In genomic region chr4:48571471-48571870, GRCh38 we compare ENCODE assay signal across 22 cellular contexts.
DNase-seq lines count a peak whose midpoint lies in the region; ATAC-seq, FAIRE-seq and TF ChIP-seq lines count a peak whose summit lies in the region.
"Had no signal": no experiment of that assay in that cellular context is flagged by ENCODE, and none has a peak within 500 bp of the region (broad histone marks: within the 10 kb centered on the region; RNA-seq: fewer than 3 reads in every experiment).

No MANE protein-coding gene starts in this region.

- no peaks in the 10 kb centered on the region for H3K9me3 Mint-ChIP-seq in activated T-cell treated with anti-CD3 and anti-CD28 coated beads, Interleukin-2, amount 50 U/mL, for 24 hours
- H3K9me3 Mint-ChIP-seq: CD4-positive, alpha-beta T cell; H9 had no signal

- no peak for DNase-seq in activated T-cell treated with anti-CD3 and anti-CD28 coated beads, Interleukin-2, amount 50 U/mL, for 24 hours
- no peak for DNase-seq in activated T-cell treated with anti-CD3 and anti-CD28 coated beads, Interleukin-2, amount 50 U/mL, for 48 hours
- DNase-seq in epithelial cell of prostate (ENCODE audit: low read depth, low spot score), result no peak
- no peak for DNase-seq in small intestine
- DNase-seq in Ammon's horn (ENCODE audit: low spot score), result no peak
- DNase-seq: BE2C; CD4-positive, alpha-beta T cell; DMS153; DMS79; GDM1; H9 had no signal

- ATAC-seq in SK-N-SH treated with all-trans-retinoic acid at 6 μM for 48 hours (no peak), GM21447 (IDR thresholded peaks at IDR 0.05; ENCODE audit: unreplicated experiment) (no peak), HG02840 (IDR thresholded peaks at IDR 0.05; ENCODE audit: low FRiP score, unreplicated experiment) (no peak)
- ATAC-seq: A549, K562 had no signal

- peak overlapping the region; percentile 1 for H3K27ac Mint-ChIP-seq in activated T-cell treated with anti-CD3 and anti-CD28 coated beads, Interleukin-2, amount 50 U/mL, for 24 hours
- H3K27ac Mint-ChIP-seq: CD4-positive, alpha-beta T cell; H9 had no signal

- no peaks in the 10 kb centered on the region for H3K4me1 ChIP-seq in small intestine (ENCODE audit: control insufficient read depth in 2 of 2, insufficient read depth in 1 of 2, low read depth in 1 of 2, low read length in 1 of 2)
- H3K4me1 ChIP-seq: A549, BE2C had no signal

- H3K27me3 ChIP-seq in small intestine (ENCODE audit: control insufficient read depth in 2 of 2, insufficient read depth in 2 of 2, low read length in 2 of 2), result no peaks in the 10 kb centered on the region
- H3K27me3 ChIP-seq: BE2C had no signal

- no peak overlapping the region for H3K4me3 ChIP-seq in small intestine (ENCODE audit: low read depth in 1 of 2, low read length in 2 of 2)
- H3K4me3 ChIP-seq: A549, K562 had no signal

- 71 to 80% (median 72%) methylated on average over 1 of the region's 1 CpG for WGBS in small intestine, 3 donors

- H3K36me3 Mint-ChIP-seq in activated T-cell treated with anti-CD3 and anti-CD28 coated beads, Interleukin-2, amount 50 U/mL, for 24 hours (ENCODE audit: low read depth), result peaks cover 78% of the 10 kb centered on the region

- peak overlapping the region; percentile 3 for H3K27ac ChIP-seq in epithelial cell of prostate
- H3K27ac ChIP-seq in small intestine (ENCODE audit: low read depth in 1 of 2, low read length in 1 of 2), result no peak overlapping the region
- H3K27ac ChIP-seq: 22Rv1, A549, C4-2B, HL-60 had no signal

- H3K4me1 Mint-ChIP-seq in activated T-cell treated with anti-CD3 and anti-CD28 coated beads, Interleukin-2, amount 50 U/mL, for 24 hours (ENCODE audit: low read depth), result no peaks in the 10 kb centered on the region
- H3K4me1 Mint-ChIP-seq: H9 had no signal

- FAIRE-seq in small intestine (lab: Jason Lieb, UNC), result peak; percentile 15
- FAIRE-seq: A549, GM12892, GM18507, H1 had no signal

- no peaks in the 10 kb centered on the region for H3K27me3 Mint-ChIP-seq in activated T-cell treated with anti-CD3 and anti-CD28 coated beads, Interleukin-2, amount 50 U/mL, for 24 hours
- H3K27me3 Mint-ChIP-seq: CD4-positive, alpha-beta T cell had no signal

- H3K36me3 ChIP-seq in small intestine (ENCODE audit: control insufficient read depth in 2 of 2, insufficient read depth in 2 of 2, low read length in 2 of 2), result peaks cover 9 to 20% of the 10 kb centered on the region in 2 donors

- no peak overlapping the region for H3K4me3 Mint-ChIP-seq in activated T-cell treated with anti-CD3 and anti-CD28 coated beads, Interleukin-2, amount 50 U/mL, for 24 hours
- H3K4me3 Mint-ChIP-seq: CD4-positive, alpha-beta T cell; H9 had no signal

- no peaks in the 10 kb centered on the region for H3K9me3 ChIP-seq in small intestine (ENCODE audit: control insufficient read depth, low read depth)
- H3K9me3 ChIP-seq: A549, BE2C had no signal

TF ChIP-seq in SK-N-SH treated with all-trans-retinoic acid at 6 μM for 48 hours, 23 proteins besides CTCF, POLR2A, EP300 and RAD21 (continues in another document):
- TF ChIP-seq OSR1 (CRISPR knock-in tag; IDR thresholded peaks at IDR 0.05) (no peak), ESRRG (CRISPR knock-in tag; IDR thresholded peaks at IDR 0.05) (no peak), GLIS3 (CRISPR knock-in tag; IDR thresholded peaks at IDR 0.05) (no peak), ZC3H10 (CRISPR knock-in tag; IDR thresholded peaks at IDR 0.05) (no peak), PPARA (CRISPR knock-in tag; IDR thresholded peaks at IDR 0.05; ENCODE audit: borderline replicate concordance) (0 out of 2 replicates have a peak, but pooled peaks have one; percentile 34), BACH2 (CRISPR knock-in tag; IDR thresholded peaks at IDR 0.05; ENCODE audit: borderline replicate concordance) (no peak), CSDC2 (CRISPR knock-in tag; IDR thresholded peaks at IDR 0.05) (no peak), CSRNP3 (CRISPR knock-in tag; IDR thresholded peaks at IDR 0.05) (no peak), SNAI2 (CRISPR knock-in tag; IDR thresholded peaks at IDR 0.05) (0 out of 2 replicates have a peak, but pooled peaks have one; percentile 20), ZFP3 (CRISPR knock-in tag; IDR thresholded peaks at IDR 0.05) (no peak), TSHZ2 (CRISPR knock-in tag; IDR thresholded peaks at IDR 0.05) (0 out of 2 replicates have a peak, but pooled peaks have one; percentile 46), ISL1 (CRISPR knock-in tag; IDR thresholded peaks at IDR 0.05) (no peak), RARB (CRISPR knock-in tag; IDR thresholded peaks at IDR 0.05) (no peak), TOX (CRISPR knock-in tag; IDR thresholded peaks at IDR 0.05; ENCODE audit: borderline replicate concordance) (no peak), PATZ1 (CRISPR knock-in tag; IDR thresholded peaks at IDR 0.05; ENCODE audit: borderline replicate concordance) (no peak), ZNF565 (CRISPR knock-in tag; conservative IDR thresholded peaks at IDR 0.05; ENCODE audit: low read depth) (no peak), TCF4 (CRISPR knock-in tag; IDR thresholded peaks at IDR 0.05; ENCODE audit: borderline replicate concordance) (peak; percentile 86), ZNF70 (CRISPR knock-in tag; IDR thresholded peaks at IDR 0.05) (no peak), ZFP30 (CRISPR knock-in tag; IDR thresholded peaks at IDR 0.05) (no peak), ZNF8 (CRISPR knock-in tag; IDR thresholded peaks at IDR 0.05) (no peak), ARNTL (CRISPR knock-in tag; IDR thresholded peaks at IDR 0.05; ENCODE audit: borderline replicate concordance, low read depth) (no peak)
- TF ChIP-seq, protein P1, sequence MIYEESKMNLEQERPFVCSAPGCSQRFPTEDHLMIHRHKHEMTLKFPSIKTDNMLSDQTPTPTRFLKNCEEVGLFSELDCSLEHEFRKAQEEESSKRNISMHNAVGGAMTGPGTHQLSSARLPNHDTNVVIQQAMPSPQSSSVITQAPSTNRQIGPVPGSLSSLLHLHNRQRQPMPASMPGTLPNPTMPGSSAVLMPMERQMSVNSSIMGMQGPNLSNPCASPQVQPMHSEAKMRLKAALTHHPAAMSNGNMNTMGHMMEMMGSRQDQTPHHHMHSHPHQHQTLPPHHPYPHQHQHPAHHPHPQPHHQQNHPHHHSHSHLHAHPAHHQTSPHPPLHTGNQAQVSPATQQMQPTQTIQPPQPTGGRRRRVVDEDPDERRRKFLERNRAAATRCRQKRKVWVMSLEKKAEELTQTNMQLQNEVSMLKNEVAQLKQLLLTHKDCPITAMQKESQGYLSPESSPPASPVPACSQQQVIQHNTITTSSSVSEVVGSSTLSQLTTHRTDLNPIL (CRISPR knock-in tag; IDR thresholded peaks at IDR 0.05; ENCODE audit: low read depth), result no peak
